Comparison of ENCODE assay signal across 11 cellular contexts in the genomic region with DNA sequence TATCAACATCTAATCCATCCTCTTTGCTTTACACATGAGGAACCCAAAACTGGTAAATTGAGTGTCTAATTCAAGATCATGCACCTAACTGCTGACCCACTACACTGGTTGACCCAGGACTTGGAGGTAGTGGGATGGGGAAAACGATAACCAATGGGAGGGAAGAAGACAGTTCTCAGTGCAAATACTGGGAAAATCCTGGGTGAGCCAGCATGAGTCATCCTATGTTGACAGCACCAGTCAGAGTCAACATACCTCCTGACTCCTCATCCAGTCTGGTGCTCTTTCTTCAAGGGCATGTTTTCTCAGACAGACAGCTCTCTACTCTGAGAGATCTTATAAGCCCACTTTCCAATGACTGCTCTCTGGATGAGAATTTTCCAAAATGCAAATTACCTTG.
DNase-seq lines count a peak whose midpoint lies in the region; ATAC-seq and TF ChIP-seq lines count a peak whose summit lies in the region.
"Had no signal": no experiment of that assay in that cellular context is flagged by ENCODE, and none has a peak within 500 bp of the region (broad histone marks: within the 10 kb centered on the region; RNA-seq: fewer than 3 reads in every experiment).

No MANE protein-coding gene starts in this region.

- DNase-seq in AG20443 (ENCODE audit: low spot score) (peak; percentile 37), HT-29 (ENCODE audit: low spot score) (peak; percentile 45), astrocyte of the cerebellum (ENCODE audit: low read depth) (peak; percentile 23), kidney epithelial cell (ENCODE audit: low read depth) (peak; percentile 71), ecto neural progenitor cell (ENCODE audit: low spot score) (no peak)
- DNase-seq: caudate nucleus; psoas muscle; stimulated activated CD8-positive, alpha-beta memory T cell treated with anti-CD3 and anti-CD28 coated beads, Interleukin-4, amount 100 ng/mL, for 48 hours had no signal

- H3K4me3 ChIP-seq in astrocyte of the cerebellum (ENCODE audit: low read depth, low read length) (no peak overlapping the region), kidney epithelial cell (ENCODE audit: low read depth, low read length) (no peak overlapping the region)
- H3K4me3 ChIP-seq: psoas muscle had no signal

- no peaks in the 10 kb centered on the region for H3K36me3 ChIP-seq in kidney epithelial cell (ENCODE audit: control insufficient read depth, insufficient read depth, low read length)

- no peak for ATAC-seq in GM18873 (IDR thresholded peaks at IDR 0.05; ENCODE audit: low FRiP score, unreplicated experiment)
- no peak for ATAC-seq in GM19328 (IDR thresholded peaks at IDR 0.05; ENCODE audit: unreplicated experiment)
- no peak for ATAC-seq in GM19324 (IDR thresholded peaks at IDR 0.05; ENCODE audit: low FRiP score, unreplicated experiment)
- ATAC-seq: psoas muscle had no signal

- H3K27me3 ChIP-seq in kidney epithelial cell (ENCODE audit: control insufficient read depth, insufficient read depth, low read length), result no peaks in the 10 kb centered on the region

- in situ Hi-C loops in astrocyte of the cerebellum (cut with HindIII; ENCODE audit: low sequenced_read_pairs), result no loop called here

- TF ChIP-seq CTCF in astrocyte of the cerebellum (IDR thresholded peaks at IDR 0.05; ENCODE audit: low read depth, low read length, missing control alignments) (no peak), kidney epithelial cell (IDR thresholded peaks at IDR 0.05; ENCODE audit: insufficient read depth, low read length, poor library complexity, severe bottlenecking) (no peak)
